35 cellular contexts compared by ENCODE assay signal in genomic region chr3:3927198-3927597, GRCh38.
"Had no signal": no experiment of that assay in that cellular context is flagged by ENCODE, and none has a peak within 500 bp of the region (broad histone marks: within the 10 kb centered on the region; RNA-seq: fewer than 3 reads in every experiment).

No MANE protein-coding gene starts in this region.

- DNase-seq: Karpas-422, Kasumi-1, MG63, MM.1S, MV-4-11, NCI-H1048, NCI-H1092, NCI-H1092 treated with DMSO at 0.1 percent for 48 hours, NCI-H1105, NCI-H1105 treated with DMSO at 0.1 percent for 48 hours, NCI-H1417, NCI-H1417 treated with DMSO at 0.1 percent for 48 hours, NCI-H1436, NCI-H1436 treated with DMSO at 0.1 percent for 48 hours, NCI-H146, NCI-H1694, NCI-H1694 treated with DMSO at 0.1 percent for 48 hours, NCI-H187, NCI-H187 treated with DMSO at 0.1 percent for 48 hours, NCI-H1930, NCI-H2029, NCI-H2029 treated with DMSO at 0.1 percent for 48 hours, NCI-H2081 treated with DMSO at 0.1 percent for 48 hours, NCI-H2107, NCI-H2171, NCI-H2171 treated with DMSO at 0.1 percent for 48 hours, NCI-H2227 treated with DMSO at 0.1 percent for 48 hours, NCI-H226, NCI-H345, NCI-H446, NCI-H446 treated with DMSO at 0.1 percent for 48 hours, NCI-H510A, NCI-H524, NCI-H524 treated with DMSO at 0.1 percent for 48 hours had no signal

- H3K4me3 ChIP-seq: MG63 had no signal

- H3K9me3 ChIP-seq: MG63 had no signal

- H3K27ac ChIP-seq: KMS-11 had no signal

- H3K27me3 ChIP-seq: MG63 had no signal

- H3K36me3 ChIP-seq: MG63 had no signal
